Comparison of ENCODE assay signal across 8 cellular contexts in the genomic region with DNA sequence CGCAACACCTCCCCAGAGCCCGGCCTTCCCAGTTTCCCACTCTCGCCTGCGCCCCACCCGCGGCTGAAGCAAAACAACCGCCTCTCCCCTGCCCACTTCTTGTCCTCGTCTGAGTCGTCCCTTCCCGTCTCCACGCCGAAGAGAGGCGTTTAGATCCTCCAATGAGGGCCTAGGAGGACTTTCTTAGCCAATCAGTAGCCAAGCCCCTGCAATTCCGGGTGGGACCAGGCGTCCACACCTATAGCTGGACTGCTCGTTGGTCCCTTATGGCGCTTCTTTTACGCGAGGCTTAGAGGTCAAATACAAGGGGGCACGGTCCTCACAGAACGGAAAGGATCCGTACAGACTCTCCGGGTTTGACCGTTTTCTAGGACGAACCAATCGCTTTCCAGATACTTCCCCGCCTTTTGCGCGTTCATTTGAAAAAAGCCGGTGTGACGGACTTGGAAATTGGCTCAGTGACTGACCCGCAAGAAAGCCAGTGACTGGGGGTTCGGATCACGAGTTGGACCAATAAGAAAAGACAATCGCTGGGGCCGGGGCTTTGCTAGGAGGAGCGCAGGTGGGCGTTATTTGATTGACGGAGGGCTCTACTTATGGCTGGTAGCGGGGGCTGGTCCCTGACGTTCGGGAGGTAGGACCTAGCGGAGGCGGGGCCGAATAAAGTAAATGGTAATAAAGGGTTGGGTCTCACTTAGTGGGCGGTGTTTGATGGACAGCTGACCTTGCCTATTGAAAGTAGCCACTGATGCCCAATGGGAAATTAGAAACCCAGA. TPM values are rescaled to one million over a fixed set of nuclear protein-coding genes. Genes with fewer than 3 reads are reported as not detected.
A peak's percentile ranks its signal among the peaks of the same experiment; 100 is the strongest.
DNase-seq lines count a peak whose midpoint lies in the region; ATAC-seq and TF ChIP-seq lines count a peak whose summit lies in the region.

No MANE protein-coding gene starts in this region.

- no peaks in the 10 kb centered on the region for H3K27me3 Mint-ChIP-seq in T-helper 1 cell treated with Interleukin-12 subunit alpha and Interleukin-12 subunit beta and Interleukin-4 antibody, amounts not matched to agents 30 μg/mL and 1 μg/mL, for 36 hours (ENCODE audit: low read depth)

- H3K4me1 ChIP-seq in upper lobe of left lung: peaks cover 19 to 26% (median 22%) of the 10 kb centered on the region in 4 donors

- in situ Hi-C loops in GM13977 (cut with MboI; ENCODE audit: low pct_unique_long_range_greater_than_20kb, low sequenced_read_pairs, unreplicated experiment): no loop called here

- TF ChIP-seq EP300 in upper lobe of left lung (IDR thresholded peaks at IDR 0.05): no peak

- H3K27ac ChIP-seq in upper lobe of left lung: peak overlapping the region; percentile 90 to 99 (median 98)

- WGBS in upper lobe of left lung, 2 donors: 0% methylated on average over 45 to 46 of the region's 46 CpGs

- TF ChIP-seq POLR2A in upper lobe of left lung (IDR thresholded peaks at IDR 0.05): peak in 3 of 4 donors; percentile 15 to 65 (median 53)

- DNase-seq in GM13977 (ENCODE audit: low spot score) (peak; percentile 99), NCI-H146 treated with DMSO at 0.1 percent for 48 hours (lab: John Stamatoyannopoulos, UW; ENCODE audit: unreplicated experiment) (peak; percentile 100), amygdala (lab: John Stamatoyannopoulos, UW) (peak; percentile 95 to 100 (median 100)), left cardiac atrium (peak; percentile 100), posterior cingulate gyrus (peak; percentile 97 to 100 (median 98)), upper lobe of left lung (peak; percentile 95 to 100)

- H3K9me3 Mint-ChIP-seq in T-helper 1 cell treated with Interleukin-12 subunit alpha and Interleukin-12 subunit beta and Interleukin-4 antibody, amounts not matched to agents 30 μg/mL and 1 μg/mL, for 36 hours: peaks cover 6% of the 10 kb centered on the region

- H3K4me3 Mint-ChIP-seq in T-helper 1 cell treated with Interleukin-12 subunit alpha and Interleukin-12 subunit beta and Interleukin-4 antibody, amounts not matched to agents 30 μg/mL and 1 μg/mL, for 36 hours: peak overlapping the region; percentile 99

- H3K36me3 Mint-ChIP-seq in T-helper 1 cell treated with Interleukin-12 subunit alpha and Interleukin-12 subunit beta and Interleukin-4 antibody, amounts not matched to agents 30 μg/mL and 1 μg/mL, for 36 hours (ENCODE audit: low read depth): peaks cover 8% of the 10 kb centered on the region

- H3K4me1 Mint-ChIP-seq in T-helper 1 cell treated with Interleukin-12 subunit alpha and Interleukin-12 subunit beta and Interleukin-4 antibody, amounts not matched to agents 30 μg/mL and 1 μg/mL, for 36 hours (ENCODE audit: low read depth): peaks cover 30% of the 10 kb centered on the region

- ATAC-seq in HG02884 (IDR thresholded peaks at IDR 0.05; ENCODE audit: unreplicated experiment) (peak; percentile 77), left cardiac atrium (peak; percentile 91 to 94), upper lobe of left lung (ENCODE audit: low FRiP score in 2 of 2) (peak; percentile 94 to 99)

- peak overlapping the region; percentile 100 for H3K27ac Mint-ChIP-seq in T-helper 1 cell treated with Interleukin-12 subunit alpha and Interleukin-12 subunit beta and Interleukin-4 antibody, amounts not matched to agents 30 μg/mL and 1 μg/mL, for 36 hours

- intact Hi-C loops in left cardiac atrium (cut with DNase I): loop anchor here in 1 of 2 donors (2.0 kb wide), 1 partner anchor 41 kb away; no protein-coding TSS in a partner anchor
- intact Hi-C loops in posterior cingulate gyrus (cut with DNase I): loop anchor here (2.0 to 5.0 kb wide), 2 partner anchors 75 to 194 kb away; partner anchors contain the start of genes CAMKMT and PREPL

- H3K27me3 ChIP-seq in upper lobe of left lung: no peaks in the 10 kb centered on the region

- TF ChIP-seq CTCF in GM13977 (IDR thresholded peaks at IDR 0.05; ENCODE audit: extremely low read depth, insufficient read depth, missing control alignments) (no peak), upper lobe of left lung (IDR thresholded peaks at IDR 0.05) (peak in 2 of 6 experiments; percentile 9 to 20)

- no peaks in the 10 kb centered on the region for H3K36me3 ChIP-seq in upper lobe of left lung

- H3K4me3 ChIP-seq in upper lobe of left lung: peak overlapping the region; percentile 31 to 94 (median 67)

- no peaks in the 10 kb centered on the region for H3K9me3 ChIP-seq in upper lobe of left lung

RNA-seq across cellular contexts. Expression of gene PPM1B, which starts 0.6 kb away (rescaled TPM):
- total RNA-seq in left cardiac atrium (10 to 100 TPM; 41.1 to 42.3 TPM), upper lobe of left lung (10 to 100 TPM; 35.5 to 71.2 (median 45.6) TPM)

Comparison
In these comparisons a context has a peak if more than half of its experiments do, and no peak if none do; other contexts are left out.
1. Peak in every context shown above with its lines: DNase-seq, ATAC-seq, H3K4me3 ChIP-seq and H3K27ac ChIP-seq.